ENCODE assay signal across 8 cellular contexts in the genomic region with DNA sequence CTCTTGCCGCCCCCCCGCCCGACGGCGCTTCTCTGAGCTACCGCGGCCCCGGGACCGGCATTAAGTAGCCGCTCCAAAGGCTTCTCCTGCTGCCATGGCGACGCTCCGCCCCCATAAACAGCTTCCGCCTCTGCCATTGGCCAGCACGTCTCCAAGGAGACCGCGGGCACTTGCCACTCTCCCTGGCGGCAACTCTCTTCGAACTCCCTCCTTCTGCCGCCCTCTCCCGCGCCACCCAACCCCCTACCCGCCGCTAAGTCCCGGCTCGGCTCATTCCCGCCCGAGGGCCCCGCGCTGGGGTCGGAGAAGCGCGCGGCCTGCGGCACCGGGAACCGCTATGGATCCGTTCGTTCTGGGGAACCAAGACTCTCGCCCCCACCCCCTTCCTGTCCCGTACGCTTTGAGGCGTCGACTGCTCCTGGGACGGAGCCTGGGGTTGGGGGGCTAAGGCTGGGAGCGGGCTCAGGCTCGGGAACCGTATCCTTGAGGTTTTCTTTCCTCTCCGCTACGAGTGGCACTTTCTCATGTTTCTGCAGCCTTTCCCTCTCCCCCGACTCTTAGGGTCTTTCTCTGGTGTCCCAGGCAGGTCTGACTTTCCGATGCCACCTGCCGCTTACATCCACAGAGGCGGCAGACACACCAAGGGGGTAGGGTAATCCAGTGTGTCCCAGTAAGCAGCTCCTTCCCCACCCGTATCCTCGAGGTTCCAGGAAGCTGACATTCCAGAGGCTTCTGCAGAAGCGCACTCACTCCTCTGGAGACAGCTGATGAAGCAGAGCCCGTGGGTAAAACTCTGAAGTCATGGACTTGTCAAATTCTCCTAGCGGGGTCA. TPM values are rescaled to one million over a fixed set of nuclear protein-coding genes. Genes with fewer than 3 reads are reported as not detected.
DNase-seq lines count a peak whose midpoint lies in the region; ATAC-seq lines count a peak whose summit lies in the region.

A gene with protein sequence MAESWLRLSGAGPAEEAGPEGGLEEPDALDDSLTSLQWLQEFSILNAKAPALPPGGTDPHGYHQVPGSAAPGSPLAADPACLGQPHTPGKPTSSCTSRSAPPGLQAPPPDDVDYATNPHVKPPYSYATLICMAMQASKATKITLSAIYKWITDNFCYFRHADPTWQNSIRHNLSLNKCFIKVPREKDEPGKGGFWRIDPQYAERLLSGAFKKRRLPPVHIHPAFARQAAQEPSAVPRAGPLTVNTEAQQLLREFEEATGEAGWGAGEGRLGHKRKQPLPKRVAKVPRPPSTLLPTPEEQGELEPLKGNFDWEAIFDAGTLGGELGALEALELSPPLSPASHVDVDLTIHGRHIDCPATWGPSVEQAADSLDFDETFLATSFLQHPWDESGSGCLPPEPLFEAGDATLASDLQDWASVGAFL (minus strand): TSS at position 34 of the 832 bp plus-strand sequence. CDS start 850 bp downstream, outside the sequence.

- H3K4me3 Mint-ChIP-seq in activated T-helper 1 cell treated with anti-CD3 and anti-CD28 coated beads, Interleukin-12 subunit alpha, Interleukin-12 subunit beta, Interleukin-2, Interleukin-4 antibody, amounts not matched to agents 30 ng/mL and 10 ng/mL and 1 ng/mL, durations not matched to agents 14 hours and 24 hours and 36 hours: peak within 1 kb of the TSS; percentile 74
- peak within 1 kb of the TSS; percentile 81 to 92 (median 87) for H3K4me3 Mint-ChIP-seq in naive thymus-derived CD8-positive, alpha-beta T cell

- H3K27ac Mint-ChIP-seq in activated T-helper 1 cell treated with anti-CD3 and anti-CD28 coated beads, Interleukin-12 subunit alpha, Interleukin-12 subunit beta, Interleukin-2, Interleukin-4 antibody, amounts not matched to agents 30 ng/mL and 10 ng/mL and 1 ng/mL, durations not matched to agents 14 hours and 24 hours and 36 hours: peak within 1 kb of the TSS; percentile 65
- peak within 1 kb of the TSS; percentile 92 to 100 (median 97) for H3K27ac Mint-ChIP-seq in naive thymus-derived CD8-positive, alpha-beta T cell

- POLR2A ChIA-PET in naive thymus-derived CD8-positive, alpha-beta T cell (lab: Charles Lee): interaction anchor here (0.6 to 7.8 kb wide), 21 partner anchors 9 to 1915 kb away, joined by 3 to 168 read pairs (median 5); a partner anchor contains a TSS

- H3K36me3 Mint-ChIP-seq in activated T-helper 1 cell treated with anti-CD3 and anti-CD28 coated beads, Interleukin-12 subunit alpha, Interleukin-12 subunit beta, Interleukin-2, Interleukin-4 antibody, amounts not matched to agents 30 ng/mL and 10 ng/mL and 1 ng/mL, durations not matched to agents 14 hours and 24 hours and 36 hours (ENCODE audit: low read depth): peaks cover 5% of the 10 kb centered on the region
- peaks cover 0 to 2% (median 2%) of the 10 kb centered on the region in 3 donors for H3K36me3 Mint-ChIP-seq in naive thymus-derived CD8-positive, alpha-beta T cell

- peaks cover 14% of the 10 kb centered on the region for H3K27me3 Mint-ChIP-seq in activated T-helper 1 cell treated with anti-CD3 and anti-CD28 coated beads, Interleukin-12 subunit alpha, Interleukin-12 subunit beta, Interleukin-2, Interleukin-4 antibody, amounts not matched to agents 30 ng/mL and 10 ng/mL and 1 ng/mL, durations not matched to agents 14 hours and 24 hours and 36 hours (ENCODE audit: insufficient read depth)
- peaks cover 0 to 2% (median 0%) of the 10 kb centered on the region in 5 donors for H3K27me3 Mint-ChIP-seq in naive thymus-derived CD8-positive, alpha-beta T cell

- ATAC-seq in GM21447 (IDR thresholded peaks at IDR 0.05; ENCODE audit: unreplicated experiment): peak; percentile 64
- peak; percentile 60 to 73 for ATAC-seq in naive thymus-derived CD8-positive, alpha-beta T cell

- DNase-seq in CD1c-positive myeloid dendritic cell (ENCODE audit: extremely low spot score) (peak; percentile 94), Kasumi-1 (lab: John Stamatoyannopoulos, UW) (peak; percentile 93 to 94), RKO (ENCODE audit: low spot score) (peak; percentile 89), fibroblast of peridontal ligament (ENCODE audit: extremely low read depth) (peak; percentile 73)
- peak; percentile 91 for DNase-seq in activated T-helper 1 cell treated with anti-CD3 and anti-CD28 coated beads, Interleukin-12 subunit alpha, Interleukin-12 subunit beta, Interleukin-2, Interleukin-4 antibody, amounts not matched to agents 30 ng/mL and 10 ng/mL and 1 ng/mL, durations not matched to agents 14 hours and 24 hours and 36 hours (ENCODE audit: low spot score)
- peak; percentile 83 to 98 (median 94) for DNase-seq in naive thymus-derived CD8-positive, alpha-beta T cell
- DNase-seq in stimulated activated CD8-positive, alpha-beta memory T cell treated with anti-CD3 and anti-CD28 coated beads, Interleukin-7, amount 100 ng/mL, for 48 hours (ENCODE audit: extremely low read depth in 1 of 2, low read depth in 1 of 2): peak; percentile 81 to 84

- intact Hi-C loops in activated T-helper 1 cell treated with anti-CD3 and anti-CD28 coated beads, Interleukin-12 subunit alpha, Interleukin-12 subunit beta, Interleukin-2, Interleukin-4 antibody, amounts not matched to agents 30 ng/mL and 10 ng/mL and 1 ng/mL, durations not matched to agents 14 hours and 24 hours and 36 hours (cut with micrococcal nuclease): loop anchor here (1.0 kb wide), 5 partner anchors 38 to 162 kb away; a partner anchor contains a TSS

- H3K9me3 Mint-ChIP-seq in activated T-helper 1 cell treated with anti-CD3 and anti-CD28 coated beads, Interleukin-12 subunit alpha, Interleukin-12 subunit beta, Interleukin-2, Interleukin-4 antibody, amounts not matched to agents 30 ng/mL and 10 ng/mL and 1 ng/mL, durations not matched to agents 14 hours and 24 hours and 36 hours: no peaks in the 10 kb centered on the region
- no peaks in the 10 kb centered on the region for H3K9me3 Mint-ChIP-seq in naive thymus-derived CD8-positive, alpha-beta T cell

- peaks cover 53% of the 10 kb centered on the region for H3K4me1 Mint-ChIP-seq in activated T-helper 1 cell treated with anti-CD3 and anti-CD28 coated beads, Interleukin-12 subunit alpha, Interleukin-12 subunit beta, Interleukin-2, Interleukin-4 antibody, amounts not matched to agents 30 ng/mL and 10 ng/mL and 1 ng/mL, durations not matched to agents 14 hours and 24 hours and 36 hours (ENCODE audit: low read depth)
- peaks cover 38 to 73% (median 68%) of the 10 kb centered on the region in 4 donors for H3K4me1 Mint-ChIP-seq in naive thymus-derived CD8-positive, alpha-beta T cell

RNA-seq across cellular contexts. Expression of the gene that starts here (rescaled TPM):
- total RNA-seq in activated T-helper 1 cell treated with anti-CD3 and anti-CD28 coated beads, Interleukin-12 subunit alpha, Interleukin-12 subunit beta, Interleukin-2, Interleukin-4 antibody, amounts not matched to agents 30 ng/mL and 10 ng/mL and 1 ng/mL, durations not matched to agents 14 hours and 24 hours and 36 hours: 0.10 TPM in 1 of 2 replicates, not detected in the other
- total RNA-seq in naive thymus-derived CD8-positive, alpha-beta T cell: 1 to 10 TPM; 3.4 to 3.7 TPM
- polyA plus RNA-seq in naive thymus-derived CD8-positive, alpha-beta T cell: 1 to 10 TPM in 2 of 3 donors, under 1 TPM in 1; 0.28 to 2.8 (median 1.8) TPM

Comparison
In these comparisons a context has a peak if more than half of its experiments do, and no peak if none do; other contexts are left out.
1. Peak in every context shown above with its lines: DNase-seq and ATAC-seq.
2. Peak in DNase-seq in activated T-helper 1 cell treated with anti-CD3 and anti-CD28 coated beads, Interleukin-12 subunit alpha, Interleukin-12 subunit beta, Interleukin-2, Interleukin-4 antibody, amounts not matched to agents 30 ng/mL and 10 ng/mL and 1 ng/mL, durations not matched to agents 14 hours and 24 hours and 36 hours; RNA of the gene not detected or under 1 TPM.